In the genomic region with DNA sequence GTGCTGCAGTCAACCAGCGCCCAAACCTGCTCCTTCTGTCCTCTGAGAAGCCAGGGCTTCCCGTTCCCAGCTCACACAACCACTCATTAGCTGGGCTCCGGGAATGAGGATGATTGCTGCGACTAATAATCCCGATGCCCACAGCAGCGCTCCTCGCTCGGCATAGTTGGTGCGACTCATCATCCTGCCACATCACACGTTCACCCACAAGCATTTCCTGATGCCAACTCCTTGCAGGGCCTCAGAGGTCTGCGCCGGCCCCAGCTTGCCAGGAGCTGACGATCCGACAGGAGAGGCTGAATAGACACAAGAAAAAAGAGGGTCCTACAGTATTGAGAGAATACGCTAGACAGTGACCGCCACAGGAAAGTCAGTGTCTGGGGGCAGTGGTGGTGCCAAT, we compare ENCODE assay signal across 12 cellular contexts. TPM values are rescaled to one million over a fixed set of nuclear protein-coding genes. Genes with fewer than 3 reads are reported as not detected.
DNase-seq lines count a peak whose midpoint lies in the region; ATAC-seq, FAIRE-seq and TF ChIP-seq lines count a peak whose summit lies in the region.
"Had no signal": no experiment of that assay in that cellular context is flagged by ENCODE, and none has a peak within 500 bp of the region (broad histone marks: within the 10 kb centered on the region; RNA-seq: fewer than 3 reads in every experiment).

No MANE protein-coding gene starts in this region.

- in situ Hi-C loops in HepG2 (cut with HindIII; ENCODE audit: extremely low pct_ligation_motif_present, low pct_unique_long_range_greater_than_20kb), result no loop called here

- BruUV-seq in HepG2 (replicated peaks; lab: Mats Ljungman, UMichigan), result no TSS peak

- WGBS in HepG2 (ENCODE audit: low lambda C conversion rate), result 75% methylated on average over 16 of the region's 16 CpGs

- H3K9me3 ChIP-seq in T-helper 17 cell (ENCODE audit: control insufficient read depth, low read length, poor library complexity, severe bottlenecking) (no peaks in the 10 kb centered on the region), HepG2 (ENCODE audit: low read length) (no peaks in the 10 kb centered on the region)
- H3K9me3 ChIP-seq: Peyer's patch, psoas muscle had no signal

- POLR2A ChIA-PET in activated CD4-positive, alpha-beta memory T cell treated with anti-CD3 and anti-CD28 coated beads for 36 hours (lab: Charles Lee), result no interaction called here
- POLR2A ChIA-PET in activated CD4-positive, alpha-beta memory T cell treated with anti-CD3 and anti-CD28 coated beads, Interleukin-2, amount 10 ng/mL, durations not matched to agents 7 days and 5 days (lab: Charles Lee), result interaction anchor here (1.3 kb wide), 1 partner anchor 14 kb away, joined by 3 read pairs; no protein-coding TSS in a partner anchor
- POLR2A ChIA-PET in HepG2 (lab: Yijun Ruan, JAX), result no interaction called here

- CTCF ChIA-PET in activated CD4-positive, alpha-beta memory T cell treated with anti-CD3 and anti-CD28 coated beads for 36 hours (lab: Charles Lee), result no interaction called here
- CTCF ChIA-PET in activated CD4-positive, alpha-beta memory T cell treated with anti-CD3 and anti-CD28 coated beads, Interleukin-2, amount 10 ng/mL, durations not matched to agents 7 days and 5 days (lab: Charles Lee), result no interaction called here
- CTCF ChIA-PET in HepG2 (lab: Yijun Ruan, JAX; ENCODE audit: low intra/inter-chr PET ratio, low total read pairs), result no interaction called here

- H3K4me1 Mint-ChIP-seq in activated CD4-positive, alpha-beta memory T cell treated with anti-CD3 and anti-CD28 coated beads for 36 hours (ENCODE audit: low read depth), result peaks cover 1% of the 10 kb centered on the region
- peaks cover 4% of the 10 kb centered on the region for H3K4me1 Mint-ChIP-seq in activated CD4-positive, alpha-beta memory T cell treated with anti-CD3 and anti-CD28 coated beads, Interleukin-2, amount 10 ng/mL, durations not matched to agents 7 days and 5 days
- peaks cover 5% of the 10 kb centered on the region for H3K4me1 Mint-ChIP-seq in T-helper 17 cell

- H3K27ac ChIP-seq in substantia nigra (ENCODE audit: low read depth, low read length, poor library complexity, severe bottlenecking) (peak overlapping the region; percentile 43), HepG2 (ENCODE audit: extremely low read length, insufficient read depth, low read length) (no peak overlapping the region)
- H3K27ac ChIP-seq: 22Rv1, Peyer's patch, psoas muscle had no signal

- intact Hi-C loops in activated CD4-positive, alpha-beta memory T cell treated with anti-CD3 and anti-CD28 coated beads for 36 hours (cut with micrococcal nuclease), result no loop called here
- intact Hi-C loops in HepG2 (cut with micrococcal nuclease; ENCODE audit: unreplicated experiment), result no loop called here

- TF ChIP-seq CTCF in HepG2 (CRISPR knock-in tag; IDR thresholded peaks at IDR 0.05), result no peak

- peaks cover 3 to 28% of the 10 kb centered on the region in 2 experiments; a peak in 3 of 5 replicates for H3K27me3 ChIP-seq in HepG2 (ENCODE audit: control insufficient read depth in 1 of 2, insufficient read depth in 2 of 2, low read length in 2 of 2)
- H3K27me3 ChIP-seq: Peyer's patch had no signal

- H3K4me3 ChIP-seq in HepG2 (replicated peaks in 1 of 3; ENCODE audit: insufficient read depth in 1 of 3, low read depth in 2 of 3, low read length in 3 of 3), result no peak overlapping the region
- H3K4me3 ChIP-seq: Peyer's patch, psoas muscle had no signal

- H3K27ac Mint-ChIP-seq in activated CD4-positive, alpha-beta memory T cell treated with anti-CD3 and anti-CD28 coated beads for 36 hours, result no peak overlapping the region
- no peak overlapping the region for H3K27ac Mint-ChIP-seq in activated CD4-positive, alpha-beta memory T cell treated with anti-CD3 and anti-CD28 coated beads, Interleukin-2, amount 10 ng/mL, durations not matched to agents 7 days and 5 days
- H3K27ac Mint-ChIP-seq in T-helper 17 cell, result no peak overlapping the region
- H3K27ac Mint-ChIP-seq: dendritic cell treated with granulocyte-macrophage colony-stimulating factor and Interleukin-4, amounts not matched to agents 40 ng/mL and 50 ng/mL, for 4 days had no signal

- ATAC-seq in T-helper 17 cell (peak; percentile 46), esophagus mucosa (peak; percentile 79), HepG2 (no peak)
- ATAC-seq: psoas muscle had no signal

- DNase-seq in activated CD4-positive, alpha-beta memory T cell treated with anti-CD3 and anti-CD28 coated beads for 36 hours, result peak; percentile 20
- DNase-seq in activated CD4-positive, alpha-beta memory T cell treated with anti-CD3 and anti-CD28 coated beads, Interleukin-2, amount 10 ng/mL, durations not matched to agents 7 days and 5 days, result no peak
- DNase-seq in T-helper 17 cell, result no peak
- DNase-seq in substantia nigra (lab: John Stamatoyannopoulos, UW), result peak in 4 of 49 donors; percentile 12 to 46 (median 14)
- no peak for DNase-seq in D341Med (ENCODE audit: low spot score)
- no peak for DNase-seq in HepG2 (ENCODE audit: low spot score)
- no peak for DNase-seq in activated naive CD4-positive, alpha-beta T cell treated with anti-CD3 and anti-CD28 coated beads, Interleukin-2, amount 50 U/mL, for 16 hours
- DNase-seq: Peyer's patch, psoas muscle had no signal

- FAIRE-seq in HepG2 (lab: Jason Lieb, UNC), result no peak

- TF ChIP-seq RAD21 in HepG2 (CRISPR knock-in tag; IDR thresholded peaks at IDR 0.05), result no peak

- TF ChIP-seq POLR2A in HepG2 (IDR thresholded peaks at IDR 0.05; ENCODE audit: insufficient read depth in 1 of 2, low read depth in 2 of 2, low read length in 2 of 2), result no peak

- no peaks in the 10 kb centered on the region for H3K36me3 Mint-ChIP-seq in activated CD4-positive, alpha-beta memory T cell treated with anti-CD3 and anti-CD28 coated beads for 36 hours
- no peaks in the 10 kb centered on the region for H3K36me3 Mint-ChIP-seq in activated CD4-positive, alpha-beta memory T cell treated with anti-CD3 and anti-CD28 coated beads, Interleukin-2, amount 10 ng/mL, durations not matched to agents 7 days and 5 days (ENCODE audit: low read depth)
- H3K36me3 Mint-ChIP-seq in T-helper 17 cell (ENCODE audit: low read depth), result peaks cover 2% of the 10 kb centered on the region

- H3K36me3 ChIP-seq in HepG2 (replicated peaks in 1 of 2; ENCODE audit: control insufficient read depth in 1 of 2, insufficient read depth in 2 of 2, low read length in 2 of 2), result no peaks in the 10 kb centered on the region
- H3K36me3 ChIP-seq: Peyer's patch had no signal

- no peaks in the 10 kb centered on the region for H3K79me2 ChIP-seq in HepG2 (ENCODE audit: insufficient read depth, low read length)

- no peak overlapping the region for H3K4me3 Mint-ChIP-seq in activated CD4-positive, alpha-beta memory T cell treated with anti-CD3 and anti-CD28 coated beads for 36 hours
- H3K4me3 Mint-ChIP-seq in activated CD4-positive, alpha-beta memory T cell treated with anti-CD3 and anti-CD28 coated beads, Interleukin-2, amount 10 ng/mL, durations not matched to agents 7 days and 5 days, result no peak overlapping the region
- H3K4me3 Mint-ChIP-seq in T-helper 17 cell, result peak overlapping the region; percentile 87
- H3K4me3 Mint-ChIP-seq: dendritic cell treated with granulocyte-macrophage colony-stimulating factor and Interleukin-4, amounts not matched to agents 40 ng/mL and 50 ng/mL, for 4 days had no signal

- no peak overlapping the region for H3K9ac ChIP-seq in HepG2 (ENCODE audit: insufficient read depth, low read depth, low read length)

- no peaks in the 10 kb centered on the region for H3K4me1 ChIP-seq in HepG2 (ENCODE audit: insufficient read depth, low read length)
- H3K4me1 ChIP-seq: Peyer's patch, psoas muscle had no signal

- H3K27me3 Mint-ChIP-seq in activated CD4-positive, alpha-beta memory T cell treated with anti-CD3 and anti-CD28 coated beads for 36 hours, result no peaks in the 10 kb centered on the region
- H3K27me3 Mint-ChIP-seq in activated CD4-positive, alpha-beta memory T cell treated with anti-CD3 and anti-CD28 coated beads, Interleukin-2, amount 10 ng/mL, durations not matched to agents 7 days and 5 days, result peaks cover 6% of the 10 kb centered on the region
- peaks cover 7% of the 10 kb centered on the region for H3K27me3 Mint-ChIP-seq in T-helper 17 cell

- H3K9me3 Mint-ChIP-seq in activated CD4-positive, alpha-beta memory T cell treated with anti-CD3 and anti-CD28 coated beads for 36 hours, result no peaks in the 10 kb centered on the region
- no peaks in the 10 kb centered on the region for H3K9me3 Mint-ChIP-seq in activated CD4-positive, alpha-beta memory T cell treated with anti-CD3 and anti-CD28 coated beads, Interleukin-2, amount 10 ng/mL, durations not matched to agents 7 days and 5 days
- H3K9me3 Mint-ChIP-seq: dendritic cell treated with granulocyte-macrophage colony-stimulating factor and Interleukin-4, amounts not matched to agents 40 ng/mL and 50 ng/mL, for 4 days had no signal

- TF ChIP-seq EP300 in HepG2 (IDR thresholded peaks at IDR 0.05; ENCODE audit: low read depth in 2 of 2, low read length in 2 of 2) (no peak), HepG2 (CRISPR knock-in tag; IDR thresholded peaks at IDR 0.05; ENCODE audit: borderline replicate concordance) (no peak)

- H3K4me2 ChIP-seq in HepG2 (ENCODE audit: low read depth, low read length), result no peak overlapping the region

- no peak overlapping the region for H2AFZ ChIP-seq in HepG2 (ENCODE audit: low read length)

- H4K20me1 ChIP-seq in HepG2 (ENCODE audit: insufficient read depth, low read length), result no peaks in the 10 kb centered on the region

RNA-seq across cellular contexts. Expression of a gene that starts 10.6 kb away (rescaled TPM):
- 100 to 1,000 TPM; 104 to 105 TPM for total RNA-seq in activated CD4-positive, alpha-beta memory T cell treated with anti-CD3 and anti-CD28 coated beads for 36 hours
- total RNA-seq in activated CD4-positive, alpha-beta memory T cell treated with anti-CD3 and anti-CD28 coated beads, Interleukin-2, amount 10 ng/mL, durations not matched to agents 7 days and 5 days, result 100 to 1,000 TPM in 1 of 2 experiments, 10 to 100 TPM in 1; 99.9 to 102 TPM
- total RNA-seq in T-helper 17 cell (100 to 1,000 TPM; 157 to 174 TPM), esophagus mucosa (71.0 TPM), HepG2 (2016; rRNA removed; fragmentation: Illumina TruSeq; extraction: Trizol) (19.8 and 34.7 TPM in 2 replicates)
- total RNA-seq in HepG2 (2016; cell fraction: cytosol; rRNA removed; fragmentation: Illumina TruSeq; extraction: Trizol; ENCODE audit: low read depth), result 34.0 and 36.2 TPM in 2 replicates
- 18.0 and 33.5 TPM in 2 replicates for total RNA-seq in HepG2 (2016; cell fraction: insoluble cytoplasmic fraction; rRNA removed; fragmentation: Illumina TruSeq; extraction: Trizol)
- 53.9 and 59.1 TPM in 2 replicates for total RNA-seq in HepG2 (2016; cell fraction: membrane; rRNA removed; fragmentation: Illumina TruSeq; extraction: Trizol)
- total RNA-seq in HepG2 (2016; cell fraction: nucleus; rRNA removed; fragmentation: Illumina TruSeq; extraction: Trizol), result 30.6 and 34.3 TPM in 2 replicates
- polyA plus RNA-seq in HepG2 (2011; rRNA removed), result 129 and 152 TPM in 2 replicates
- polyA plus RNA-seq in HepG2 (2011; cell fraction: cytosol; rRNA removed), result 93.4 and 108 TPM in 2 replicates
- polyA plus RNA-seq in HepG2 (2011; cell fraction: nucleus; rRNA removed), result 285 and 291 TPM in 2 replicates
- 60.9 and 83.8 TPM in 2 replicates for polyA plus RNA-seq in HepG2 (2012)
- 40.2 and 42.9 TPM in 2 replicates for polyA plus RNA-seq in HepG2 (2016; cell fraction: cytosol; fragmentation: Illumina TruSeq; extraction: Trizol; ENCODE audit: low read depth)
- 27.5 and 37.1 TPM in 2 replicates for polyA plus RNA-seq in HepG2 (2016; cell fraction: insoluble cytoplasmic fraction; fragmentation: Illumina TruSeq; extraction: Trizol; ENCODE audit: low read depth)
- 58.9 and 59.0 TPM in 2 replicates for polyA plus RNA-seq in HepG2 (2016; cell fraction: membrane; fragmentation: Illumina TruSeq; extraction: Trizol; ENCODE audit: low read depth)
- 67.4 and 77.3 TPM in 2 replicates for polyA plus RNA-seq in HepG2 (2016; cell fraction: nucleus; fragmentation: Illumina TruSeq; extraction: Trizol; ENCODE audit: insufficient read depth, low read depth)
- 116 and 242 TPM in 2 replicates for polyA minus RNA-seq in HepG2 (2011; rRNA and poly(A)+ RNA removed; ENCODE audit: low replicate concordance)
- 54.0 and 54.3 TPM in 2 replicates for polyA minus RNA-seq in HepG2 (2011; cell fraction: cytosol; rRNA and poly(A)+ RNA removed)
- 69.5 and 90.5 TPM in 2 replicates for polyA minus RNA-seq in HepG2 (2011; cell fraction: nucleus; rRNA and poly(A)+ RNA removed)

RNA-seq across cellular contexts. Expression of a gene that starts 55.0 kb away (rescaled TPM):
- total RNA-seq in activated CD4-positive, alpha-beta memory T cell treated with anti-CD3 and anti-CD28 coated beads for 36 hours, result 10 to 100 TPM; 24.4 to 26.6 TPM
- total RNA-seq in activated CD4-positive, alpha-beta memory T cell treated with anti-CD3 and anti-CD28 coated beads, Interleukin-2, amount 10 ng/mL, durations not matched to agents 7 days and 5 days, result 10 to 100 TPM; 45.9 to 49.3 TPM
- total RNA-seq in T-helper 17 cell, result 10 to 100 TPM; 53.3 TPM
- 22.6 TPM for total RNA-seq in esophagus mucosa
- total RNA-seq in HepG2 (2016; rRNA removed; fragmentation: Illumina TruSeq; extraction: Trizol), result 11.8 and 15.9 TPM in 2 replicates
- total RNA-seq in HepG2 (2016; cell fraction: cytosol; rRNA removed; fragmentation: Illumina TruSeq; extraction: Trizol; ENCODE audit: low read depth), result 12.8 and 13.5 TPM in 2 replicates
- 10.2 and 15.3 TPM in 2 replicates for total RNA-seq in HepG2 (2016; cell fraction: insoluble cytoplasmic fraction; rRNA removed; fragmentation: Illumina TruSeq; extraction: Trizol)
- total RNA-seq in HepG2 (2016; cell fraction: membrane; rRNA removed; fragmentation: Illumina TruSeq; extraction: Trizol), result 32.8 and 33.3 TPM in 2 replicates
- total RNA-seq in HepG2 (2016; cell fraction: nucleus; rRNA removed; fragmentation: Illumina TruSeq; extraction: Trizol), result 12.9 and 16.5 TPM in 2 replicates
- polyA plus RNA-seq in HepG2 (2011; rRNA removed), result 16.0 and 16.4 TPM in 2 replicates
- polyA plus RNA-seq in HepG2 (2011; cell fraction: cytosol; rRNA removed), result 13.7 and 14.0 TPM in 2 replicates
- 33.2 and 36.0 TPM in 2 replicates for polyA plus RNA-seq in HepG2 (2011; cell fraction: nucleus; rRNA removed)
- 18.5 and 26.5 TPM in 2 replicates for polyA plus RNA-seq in HepG2 (2012)
- 13.7 and 14.5 TPM in 2 replicates for polyA plus RNA-seq in HepG2 (2016; cell fraction: cytosol; fragmentation: Illumina TruSeq; extraction: Trizol; ENCODE audit: low read depth)
- polyA plus RNA-seq in HepG2 (2016; cell fraction: insoluble cytoplasmic fraction; fragmentation: Illumina TruSeq; extraction: Trizol; ENCODE audit: low read depth), result 14.5 and 19.7 TPM in 2 replicates
- 34.1 and 39.3 TPM in 2 replicates for polyA plus RNA-seq in HepG2 (2016; cell fraction: membrane; fragmentation: Illumina TruSeq; extraction: Trizol; ENCODE audit: low read depth)
- polyA plus RNA-seq in HepG2 (2016; cell fraction: nucleus; fragmentation: Illumina TruSeq; extraction: Trizol; ENCODE audit: insufficient read depth, low read depth), result 38.4 and 41.0 TPM in 2 replicates
- polyA minus RNA-seq in HepG2 (2011; rRNA and poly(A)+ RNA removed; ENCODE audit: low replicate concordance), result 21.0 and 37.7 TPM in 2 replicates
- 18.8 and 20.9 TPM in 2 replicates for polyA minus RNA-seq in HepG2 (2011; cell fraction: cytosol; rRNA and poly(A)+ RNA removed)
- 8.7 and 10.9 TPM in 2 replicates for polyA minus RNA-seq in HepG2 (2011; cell fraction: nucleus; rRNA and poly(A)+ RNA removed)
